ENCODE assay signal across 8 cellular contexts in genomic region chr7:100544949-100545635, GRCh38. TPM values are rescaled to one million over a fixed set of nuclear protein-coding genes. Genes with fewer than 3 reads are reported as not detected.
DNase-seq lines count a peak whose midpoint lies in the region; ATAC-seq and TF ChIP-seq lines count a peak whose summit lies in the region.

No MANE protein-coding gene starts in this region.

- H3K4me2 ChIP-seq in hepatocyte, result peak overlapping the region; percentile 57

- no peaks in the 10 kb centered on the region for H3K9me2 ChIP-seq in hepatocyte (replicated peaks; ENCODE audit: insufficient read depth)

- H3K4me1 ChIP-seq in CD4-positive, alpha-beta memory T cell (ENCODE audit: insufficient read depth, low read length), result peaks cover 99% of the 10 kb centered on the region
- H3K4me1 ChIP-seq in hepatocyte (ENCODE audit: insufficient read depth), result peaks cover 47% of the 10 kb centered on the region
- peaks cover 37% of the 10 kb centered on the region for H3K4me1 ChIP-seq in stomach smooth muscle (ENCODE audit: control insufficient read depth, insufficient read depth, low read length)

- H4K20me1 ChIP-seq in hepatocyte (ENCODE audit: insufficient read depth, poor library complexity, severe bottlenecking), result no peaks in the 10 kb centered on the region

- no peak for TF ChIP-seq CTCF in hepatocyte (IDR thresholded peaks at IDR 0.05; ENCODE audit: poor library complexity)

- no peaks in the 10 kb centered on the region for H3K9me3 ChIP-seq in CD4-positive, alpha-beta memory T cell (ENCODE audit: control insufficient read depth in 1 of 2, low read length in 2 of 2)
- no peaks in the 10 kb centered on the region for H3K9me3 ChIP-seq in hepatocyte (ENCODE audit: low read depth)
- H3K9me3 ChIP-seq in stomach smooth muscle (ENCODE audit: control insufficient read depth in 2 of 2, low read length in 2 of 2), result no peaks in the 10 kb centered on the region

- peak; percentile 20 for ATAC-seq in HG02610 (IDR thresholded peaks at IDR 0.05; ENCODE audit: unreplicated experiment)

- WGBS in hepatocyte (ENCODE audit: low lambda C conversion rate, missing lambda C conversion rate), result 27% methylated on average over 2 of the region's 2 CpGs

- peaks cover 6% of the 10 kb centered on the region for H3K36me3 ChIP-seq in CD4-positive, alpha-beta memory T cell (ENCODE audit: insufficient read depth, low read length)
- no peaks in the 10 kb centered on the region for H3K36me3 ChIP-seq in hepatocyte (replicated peaks; ENCODE audit: insufficient read depth, low read depth)
- peaks cover 3 to 4% of the 10 kb centered on the region in 2 donors for H3K36me3 ChIP-seq in stomach smooth muscle (ENCODE audit: control insufficient read depth in 2 of 2, insufficient read depth in 2 of 2, low read length in 2 of 2)

- peaks cover 76 to 100% (median 88%) of the 10 kb centered on the region in 4 donors for H3K4me1 Mint-ChIP-seq in CD4-positive, alpha-beta memory T cell
- H3K4me1 Mint-ChIP-seq in activated T-helper 1 cell treated with anti-CD3 and anti-CD28 coated beads, Interleukin-12 subunit alpha, Interleukin-12 subunit beta, Interleukin-2, Interleukin-4 antibody, amounts not matched to agents 30 ng/mL and 10 ng/mL and 1 ng/mL, durations not matched to agents 14 hours and 24 hours and 36 hours (ENCODE audit: low read depth), result peaks cover 98% of the 10 kb centered on the region

- H2AFZ ChIP-seq in hepatocyte, result no peak overlapping the region

- peaks cover 6 to 21% of the 10 kb centered on the region in 2 donors for H3K36me3 Mint-ChIP-seq in CD4-positive, alpha-beta memory T cell
- H3K36me3 Mint-ChIP-seq in activated T-helper 1 cell treated with anti-CD3 and anti-CD28 coated beads, Interleukin-12 subunit alpha, Interleukin-12 subunit beta, Interleukin-2, Interleukin-4 antibody, amounts not matched to agents 30 ng/mL and 10 ng/mL and 1 ng/mL, durations not matched to agents 14 hours and 24 hours and 36 hours (ENCODE audit: low read depth), result peaks cover 55% of the 10 kb centered on the region

- peak overlapping the region; percentile 66 for H3K27ac ChIP-seq in CD4-positive, alpha-beta memory T cell (ENCODE audit: low read depth, low read length)
- H3K27ac ChIP-seq in hepatocyte (peak overlapping the region; percentile 93), stomach smooth muscle (ENCODE audit: low read length) (peak overlapping the region; percentile 98)

- H3K27me3 ChIP-seq in CD4-positive, alpha-beta memory T cell (ENCODE audit: insufficient read depth, low read length), result no peaks in the 10 kb centered on the region
- no peaks in the 10 kb centered on the region for H3K27me3 ChIP-seq in hepatocyte
- no peaks in the 10 kb centered on the region for H3K27me3 ChIP-seq in stomach smooth muscle (ENCODE audit: control insufficient read depth in 1 of 2, insufficient read depth in 2 of 2, low read length in 2 of 2)

- H3K79me2 ChIP-seq in hepatocyte, result peaks cover 67% of the 10 kb centered on the region

- CTCF ChIA-PET in CD4-positive, alpha-beta memory T cell (lab: Charles Lee; ENCODE audit: partially characterized antibody), result interaction anchor here (0.9 to 13.6 kb wide), 8 partner anchors 9 to 160 kb away, joined by 3 to 254 read pairs (median 4); partner anchors contain the start of gene TSC22D4

- no peaks in the 10 kb centered on the region for H3K9me3 Mint-ChIP-seq in CD4-positive, alpha-beta memory T cell
- no peaks in the 10 kb centered on the region for H3K9me3 Mint-ChIP-seq in activated T-helper 1 cell treated with anti-CD3 and anti-CD28 coated beads, Interleukin-12 subunit alpha, Interleukin-12 subunit beta, Interleukin-2, Interleukin-4 antibody, amounts not matched to agents 30 ng/mL and 10 ng/mL and 1 ng/mL, durations not matched to agents 14 hours and 24 hours and 36 hours

- POLR2A ChIA-PET in CD4-positive, alpha-beta memory T cell (lab: Charles Lee; ENCODE audit: partially characterized antibody), result interaction anchor here (0.7 to 11.5 kb wide), 17 partner anchors 8 to 128 kb away, joined by 3 to 121 read pairs (median 10); partner anchors contain the start of genes FBXO24, GNB2, LRCH4 and MEPCE

- intact Hi-C loops in CD4-positive, alpha-beta memory T cell (cut with micrococcal nuclease), result no loop called here
- intact Hi-C loops in activated T-helper 1 cell treated with anti-CD3 and anti-CD28 coated beads, Interleukin-12 subunit alpha, Interleukin-12 subunit beta, Interleukin-2, Interleukin-4 antibody, amounts not matched to agents 30 ng/mL and 10 ng/mL and 1 ng/mL, durations not matched to agents 14 hours and 24 hours and 36 hours (cut with micrococcal nuclease), result loop anchor here (1.0 to 2.0 kb wide), 11 partner anchors 14 to 149 kb away; partner anchors contain the start of genes FBXO24, LRCH4, MEPCE and MOSPD3

- peak overlapping the region; percentile 61 to 98 (median 91) for H3K27ac Mint-ChIP-seq in CD4-positive, alpha-beta memory T cell
- H3K27ac Mint-ChIP-seq in activated T-helper 1 cell treated with anti-CD3 and anti-CD28 coated beads, Interleukin-12 subunit alpha, Interleukin-12 subunit beta, Interleukin-2, Interleukin-4 antibody, amounts not matched to agents 30 ng/mL and 10 ng/mL and 1 ng/mL, durations not matched to agents 14 hours and 24 hours and 36 hours, result peak overlapping the region; percentile 100

- DNase-seq in CD4-positive, alpha-beta memory T cell, result no peak
- no peak for DNase-seq in activated T-helper 1 cell treated with anti-CD3 and anti-CD28 coated beads, Interleukin-12 subunit alpha, Interleukin-12 subunit beta, Interleukin-2, Interleukin-4 antibody, amounts not matched to agents 30 ng/mL and 10 ng/mL and 1 ng/mL, durations not matched to agents 14 hours and 24 hours and 36 hours (ENCODE audit: low spot score)
- DNase-seq in hepatocyte (ENCODE audit: low spot score) (no peak), NCI-H446 (lab: John Stamatoyannopoulos, UW) (no peak), NCI-H187 treated with DMSO at 0.1 percent for 48 hours (lab: John Stamatoyannopoulos, UW) (no peak), NCI-H1436 (lab: John Stamatoyannopoulos, UW) (no peak)

- peak overlapping the region; percentile 25 to 29 for H3K4me3 ChIP-seq in CD4-positive, alpha-beta memory T cell (ENCODE audit: low read length in 2 of 2)
- no peak overlapping the region for H3K4me3 ChIP-seq in hepatocyte
- peak overlapping the region in 1 of 2 donors; percentile 41 for H3K4me3 ChIP-seq in stomach smooth muscle (ENCODE audit: low read length in 2 of 2)

- no peaks in the 10 kb centered on the region for H3K27me3 Mint-ChIP-seq in CD4-positive, alpha-beta memory T cell
- no peaks in the 10 kb centered on the region for H3K27me3 Mint-ChIP-seq in activated T-helper 1 cell treated with anti-CD3 and anti-CD28 coated beads, Interleukin-12 subunit alpha, Interleukin-12 subunit beta, Interleukin-2, Interleukin-4 antibody, amounts not matched to agents 30 ng/mL and 10 ng/mL and 1 ng/mL, durations not matched to agents 14 hours and 24 hours and 36 hours (ENCODE audit: insufficient read depth)

- peak overlapping the region; percentile 69 to 97 (median 88) for H3K4me3 Mint-ChIP-seq in CD4-positive, alpha-beta memory T cell
- H3K4me3 Mint-ChIP-seq in activated T-helper 1 cell treated with anti-CD3 and anti-CD28 coated beads, Interleukin-12 subunit alpha, Interleukin-12 subunit beta, Interleukin-2, Interleukin-4 antibody, amounts not matched to agents 30 ng/mL and 10 ng/mL and 1 ng/mL, durations not matched to agents 14 hours and 24 hours and 36 hours, result peak overlapping the region; percentile 80

- peak overlapping the region; percentile 62 to 64 for H3K9ac ChIP-seq in stomach smooth muscle (ENCODE audit: low read length in 2 of 2)

RNA-seq across cellular contexts. Expression of gene AGFG2, which starts 6.1 kb away (rescaled TPM):
- 10 to 100 TPM; 56.6 to 58.3 TPM for total RNA-seq in CD4-positive, alpha-beta memory T cell
- 10 to 100 TPM; 19.7 to 35.6 TPM for polyA plus RNA-seq in CD4-positive, alpha-beta memory T cell
- 113 and 124 TPM in 2 replicates for total RNA-seq in activated T-helper 1 cell treated with anti-CD3 and anti-CD28 coated beads, Interleukin-12 subunit alpha, Interleukin-12 subunit beta, Interleukin-2, Interleukin-4 antibody, amounts not matched to agents 30 ng/mL and 10 ng/mL and 1 ng/mL, durations not matched to agents 14 hours and 24 hours and 36 hours
- total RNA-seq in hepatocyte, result 32.8 and 38.6 TPM in 2 replicates
- polyA plus RNA-seq in hepatocyte, result 33.3 and 53.7 TPM in 2 replicates

RNA-seq across cellular contexts. Expression of gene SAP25, which starts 28.6 kb away (rescaled TPM):
- total RNA-seq in CD4-positive, alpha-beta memory T cell, result 100 to 1,000 TPM; 119 to 126 TPM
- polyA plus RNA-seq in CD4-positive, alpha-beta memory T cell, result under 1 TPM in 1 of 2 donors, not detected in 1; 0.72 TPM
- 9.1 and 11.2 TPM in 2 replicates for total RNA-seq in activated T-helper 1 cell treated with anti-CD3 and anti-CD28 coated beads, Interleukin-12 subunit alpha, Interleukin-12 subunit beta, Interleukin-2, Interleukin-4 antibody, amounts not matched to agents 30 ng/mL and 10 ng/mL and 1 ng/mL, durations not matched to agents 14 hours and 24 hours and 36 hours
- total RNA-seq in hepatocyte, result not detected in 2 replicates
- 1.8 and 4.0 TPM in 2 replicates for polyA plus RNA-seq in hepatocyte

RNA-seq across cellular contexts. Expression of gene LRCH4, which starts 40.8 kb away (rescaled TPM):
- 100 to 1,000 TPM; 392 to 412 TPM for total RNA-seq in CD4-positive, alpha-beta memory T cell
- 100 to 1,000 TPM; 119 to 167 TPM for polyA plus RNA-seq in CD4-positive, alpha-beta memory T cell
- total RNA-seq in activated T-helper 1 cell treated with anti-CD3 and anti-CD28 coated beads, Interleukin-12 subunit alpha, Interleukin-12 subunit beta, Interleukin-2, Interleukin-4 antibody, amounts not matched to agents 30 ng/mL and 10 ng/mL and 1 ng/mL, durations not matched to agents 14 hours and 24 hours and 36 hours, result 104 and 107 TPM in 2 replicates
- total RNA-seq in hepatocyte, result 34.0 and 40.3 TPM in 2 replicates
- 105 and 129 TPM in 2 replicates for polyA plus RNA-seq in hepatocyte

RNA-seq across cellular contexts. Expression of gene FBXO24, which starts 41.0 kb away (rescaled TPM):
- 1 to 10 TPM; 1.6 to 2.1 TPM for total RNA-seq in CD4-positive, alpha-beta memory T cell
- polyA plus RNA-seq in CD4-positive, alpha-beta memory T cell, result under 1 TPM; 0.36 to 0.77 TPM
- total RNA-seq in activated T-helper 1 cell treated with anti-CD3 and anti-CD28 coated beads, Interleukin-12 subunit alpha, Interleukin-12 subunit beta, Interleukin-2, Interleukin-4 antibody, amounts not matched to agents 30 ng/mL and 10 ng/mL and 1 ng/mL, durations not matched to agents 14 hours and 24 hours and 36 hours, result 0.27 and 0.41 TPM in 2 replicates
- 1.1 and 1.4 TPM in 2 replicates for total RNA-seq in hepatocyte
- polyA plus RNA-seq in hepatocyte, result 0.49 and 1.6 TPM in 2 replicates

RNA-seq across cellular contexts. Expression of gene PCOLCE, which starts 57.1 kb away (rescaled TPM):
- 10 to 100 TPM in 1 of 2 experiments, 1 to 10 TPM in 1; 7.2 to 10.6 TPM for total RNA-seq in CD4-positive, alpha-beta memory T cell
- polyA plus RNA-seq in CD4-positive, alpha-beta memory T cell, result 1 to 10 TPM; 1.3 to 1.6 TPM
- total RNA-seq in activated T-helper 1 cell treated with anti-CD3 and anti-CD28 coated beads, Interleukin-12 subunit alpha, Interleukin-12 subunit beta, Interleukin-2, Interleukin-4 antibody, amounts not matched to agents 30 ng/mL and 10 ng/mL and 1 ng/mL, durations not matched to agents 14 hours and 24 hours and 36 hours, result 4.3 and 4.7 TPM in 2 replicates
- total RNA-seq in hepatocyte, result 64.2 and 90.0 TPM in 2 replicates
- polyA plus RNA-seq in hepatocyte, result 249 and 343 TPM in 2 replicates

Comparison
In these comparisons a context has a peak if more than half of its experiments do, and no peak if none do; other contexts are left out.
1. RNA of gene SAP25, which starts 28.6 kb away (total RNA-seq): 119 to 126 TPM in CD4-positive, alpha-beta memory T cell and 9.1 to 11.2 TPM in activated T-helper 1 cell treated with anti-CD3 and anti-CD28 coated beads, Interleukin-12 subunit alpha, Interleukin-12 subunit beta, Interleukin-2, Interleukin-4 antibody, amounts not matched to agents 30 ng/mL and 10 ng/mL and 1 ng/mL, durations not matched to agents 14 hours and 24 hours and 36 hours; not detected in hepatocyte; every median in the first group is over 10 times any median in the second.
2. Peak in every context shown above with its lines, with median percentiles within 50 percentile points of each other: H3K27ac ChIP-seq.